In the genomic region with DNA sequence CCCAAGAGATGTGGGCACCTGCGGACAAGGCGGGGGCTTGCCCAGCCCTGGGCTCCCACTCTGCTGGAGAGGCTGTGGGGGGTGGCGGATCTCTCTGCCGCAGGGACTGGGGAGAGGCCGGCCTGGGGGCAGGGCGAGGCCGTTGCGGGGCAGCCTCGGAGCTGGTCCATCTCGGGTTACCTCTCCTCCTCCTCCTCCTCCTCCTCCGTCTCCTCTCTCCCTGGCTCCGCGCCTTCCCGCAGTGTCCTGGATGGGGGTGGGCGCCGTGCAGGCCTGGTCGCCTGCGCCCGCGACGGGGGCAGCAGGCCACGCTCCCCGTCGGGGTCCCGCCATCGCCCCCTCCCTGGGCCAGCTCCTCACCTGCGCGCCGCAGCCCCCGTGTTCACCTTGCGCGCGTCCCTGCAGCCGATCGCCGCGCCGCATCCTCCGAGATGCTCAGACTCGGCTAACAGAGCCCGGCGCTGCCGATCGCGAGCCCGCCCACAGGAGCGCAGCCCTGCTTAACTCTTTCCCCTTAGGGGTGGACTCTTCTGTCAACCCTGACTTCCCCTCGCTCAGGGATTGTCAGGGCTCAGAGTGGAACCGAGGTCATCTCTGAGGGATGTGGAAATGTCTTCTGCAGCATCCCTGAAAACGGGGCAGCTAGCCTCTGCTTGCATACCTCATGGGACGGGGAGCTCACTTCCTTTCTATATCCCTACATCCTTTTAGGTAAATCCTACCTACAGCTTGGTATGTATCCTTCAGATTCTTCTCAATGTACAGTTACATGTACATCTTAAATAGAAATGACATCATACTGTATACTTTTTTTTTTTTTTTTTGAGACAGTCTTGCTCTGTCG, we compare ENCODE assay signal across 1 cellular context.
TF ChIP-seq lines count a peak whose summit lies in the region.

A gene (minus strand): TSS at position 447 of the 844 bp plus-strand sequence. CDS start 2,293 bp downstream, outside the sequence.

TF ChIP-seq in SK-N-SH, 30 proteins besides CTCF, POLR2A, EP300 and RAD21 (continued from another document):
- TF ChIP-seq, protein P1, sequence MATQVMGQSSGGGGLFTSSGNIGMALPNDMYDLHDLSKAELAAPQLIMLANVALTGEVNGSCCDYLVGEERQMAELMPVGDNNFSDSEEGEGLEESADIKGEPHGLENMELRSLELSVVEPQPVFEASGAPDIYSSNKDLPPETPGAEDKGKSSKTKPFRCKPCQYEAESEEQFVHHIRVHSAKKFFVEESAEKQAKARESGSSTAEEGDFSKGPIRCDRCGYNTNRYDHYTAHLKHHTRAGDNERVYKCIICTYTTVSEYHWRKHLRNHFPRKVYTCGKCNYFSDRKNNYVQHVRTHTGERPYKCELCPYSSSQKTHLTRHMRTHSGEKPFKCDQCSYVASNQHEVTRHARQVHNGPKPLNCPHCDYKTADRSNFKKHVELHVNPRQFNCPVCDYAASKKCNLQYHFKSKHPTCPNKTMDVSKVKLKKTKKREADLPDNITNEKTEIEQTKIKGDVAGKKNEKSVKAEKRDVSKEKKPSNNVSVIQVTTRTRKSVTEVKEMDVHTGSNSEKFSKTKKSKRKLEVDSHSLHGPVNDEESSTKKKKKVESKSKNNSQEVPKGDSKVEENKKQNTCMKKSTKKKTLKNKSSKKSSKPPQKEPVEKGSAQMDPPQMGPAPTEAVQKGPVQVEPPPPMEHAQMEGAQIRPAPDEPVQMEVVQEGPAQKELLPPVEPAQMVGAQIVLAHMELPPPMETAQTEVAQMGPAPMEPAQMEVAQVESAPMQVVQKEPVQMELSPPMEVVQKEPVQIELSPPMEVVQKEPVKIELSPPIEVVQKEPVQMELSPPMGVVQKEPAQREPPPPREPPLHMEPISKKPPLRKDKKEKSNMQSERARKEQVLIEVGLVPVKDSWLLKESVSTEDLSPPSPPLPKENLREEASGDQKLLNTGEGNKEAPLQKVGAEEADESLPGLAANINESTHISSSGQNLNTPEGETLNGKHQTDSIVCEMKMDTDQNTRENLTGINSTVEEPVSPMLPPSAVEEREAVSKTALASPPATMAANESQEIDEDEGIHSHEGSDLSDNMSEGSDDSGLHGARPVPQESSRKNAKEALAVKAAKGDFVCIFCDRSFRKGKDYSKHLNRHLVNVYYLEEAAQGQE (IDR thresholded peaks at IDR 0.05; ENCODE audit: low read depth, low read length): no peak
- TF ChIP-seq TCF12 (IDR thresholded peaks at IDR 0.05) (no peak), RFX5 (IDR thresholded peaks at IDR 0.05; ENCODE audit: low read length) (no peak), EZH2phosphoT487 (IDR thresholded peaks at IDR 0.05; ENCODE audit: borderline replicate concordance, low read depth) (no peak), TAF1 (IDR thresholded peaks at IDR 0.05; ENCODE audit: borderline replicate concordance, low read depth, low read length) (0 out of 2 replicates have a peak, but pooled peaks have one; percentile 16), YY1 (IDR thresholded peaks at IDR 0.05; ENCODE audit: low read depth) (0 out of 2 replicates have a peak, but pooled peaks have one; percentile 32), MEF2A (IDR thresholded peaks at IDR 0.05; ENCODE audit: borderline replicate concordance, low read depth) (no peak), GATA2 (CRISPR knock-in tag; IDR thresholded peaks at IDR 0.05) (no peak), SMC3 (IDR thresholded peaks at IDR 0.05; ENCODE audit: low read depth, low read length) (no peak), FOXJ3 (CRISPR knock-in tag; IDR thresholded peaks at IDR 0.05) (no peak), MXI1 (IDR thresholded peaks at IDR 0.05; ENCODE audit: low read depth, low read length) (peak; percentile 44; the same call in 1 of the 2 replicates), POLR2AphosphoS5 (IDR thresholded peaks at IDR 0.05; ENCODE audit: low read depth, low read length) (no peak), RXRA (IDR thresholded peaks at IDR 0.05; ENCODE audit: borderline replicate concordance, low read depth) (no peak)
- TF ChIP-seq, protein P2, sequence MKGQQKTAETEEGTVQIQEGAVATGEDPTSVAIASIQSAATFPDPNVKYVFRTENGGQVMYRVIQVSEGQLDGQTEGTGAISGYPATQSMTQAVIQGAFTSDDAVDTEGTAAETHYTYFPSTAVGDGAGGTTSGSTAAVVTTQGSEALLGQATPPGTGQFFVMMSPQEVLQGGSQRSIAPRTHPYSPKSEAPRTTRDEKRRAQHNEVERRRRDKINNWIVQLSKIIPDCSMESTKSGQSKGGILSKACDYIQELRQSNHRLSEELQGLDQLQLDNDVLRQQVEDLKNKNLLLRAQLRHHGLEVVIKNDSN (IDR thresholded peaks at IDR 0.05; ENCODE audit: borderline replicate concordance, low read depth): no peak
- TF ChIP-seq, protein P3, sequence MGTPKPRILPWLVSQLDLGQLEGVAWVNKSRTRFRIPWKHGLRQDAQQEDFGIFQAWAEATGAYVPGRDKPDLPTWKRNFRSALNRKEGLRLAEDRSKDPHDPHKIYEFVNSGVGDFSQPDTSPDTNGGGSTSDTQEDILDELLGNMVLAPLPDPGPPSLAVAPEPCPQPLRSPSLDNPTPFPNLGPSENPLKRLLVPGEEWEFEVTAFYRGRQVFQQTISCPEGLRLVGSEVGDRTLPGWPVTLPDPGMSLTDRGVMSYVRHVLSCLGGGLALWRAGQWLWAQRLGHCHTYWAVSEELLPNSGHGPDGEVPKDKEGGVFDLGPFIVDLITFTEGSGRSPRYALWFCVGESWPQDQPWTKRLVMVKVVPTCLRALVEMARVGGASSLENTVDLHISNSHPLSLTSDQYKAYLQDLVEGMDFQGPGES (IDR thresholded peaks at IDR 0.05; ENCODE audit: low read depth, low read length): no peak
TF ChIP-seq in SK-N-SH: peak in this region for 4.
